In genomic region chr6:41976794-41977484, GRCh38 we compare ENCODE assay signal across 11 cellular contexts. TPM values are rescaled to one million over a fixed set of nuclear protein-coding genes. Genes with fewer than 3 reads are reported as not detected.
DNase-seq lines count a peak whose midpoint lies in the region; ATAC-seq and TF ChIP-seq lines count a peak whose summit lies in the region.
"Had no signal": no experiment of that assay in that cellular context is flagged by ENCODE, and none has a peak within 500 bp of the region (broad histone marks: within the 10 kb centered on the region; RNA-seq: fewer than 3 reads in every experiment).

No MANE protein-coding gene starts in this region.

- no peaks in the 10 kb centered on the region for H3K4me1 ChIP-seq in mucosa of descending colon (ENCODE audit: low read depth)

- no peak overlapping the region for H3K27ac ChIP-seq in coronary artery
- H3K27ac ChIP-seq: VCaP had no signal

- no peaks in the 10 kb centered on the region for H3K9me3 ChIP-seq in mucosa of descending colon

- no peaks in the 10 kb centered on the region for H3K36me3 ChIP-seq in mucosa of descending colon (ENCODE audit: low read depth)

- DNase-seq in Daoy (ENCODE audit: low read depth) (peak; percentile 61), NCI-H226 (peak; percentile 58), astrocyte of the spinal cord (ENCODE audit: low read depth, low spot score) (peak; percentile 63), renal cortical epithelial cell (ENCODE audit: low read depth) (peak; percentile 68), coronary artery (ENCODE audit: low spot score) (no peak), NOMO-1 treated with DMSO at 0.1 percent for 48 hours (lab: John Stamatoyannopoulos, UW; ENCODE audit: unreplicated experiment) (no peak), mucosa of descending colon (no peak), NCI-H510A (lab: John Stamatoyannopoulos, UW) (no peak)
- DNase-seq: effector CD8-positive, alpha-beta T cell; mesendoderm had no signal

- in situ Hi-C loops in astrocyte of the spinal cord (cut with HindIII; ENCODE audit: low sequenced_read_pairs), result no loop called here

- H3K4me3 ChIP-seq in astrocyte of the spinal cord (ENCODE audit: low read depth, low read length) (no peak overlapping the region), coronary artery (no peak overlapping the region), mucosa of descending colon (no peak overlapping the region)

- ATAC-seq in mucosa of descending colon, result no peak

- intact Hi-C loops in mucosa of descending colon (cut with DNase I, micrococcal nuclease), result no loop called here

- no peak for TF ChIP-seq CTCF in astrocyte of the spinal cord (IDR thresholded peaks at IDR 0.05; ENCODE audit: low read depth, low read length)
- TF ChIP-seq CTCF in coronary artery (IDR thresholded peaks at IDR 0.05), result no peak
- TF ChIP-seq CTCF in mucosa of descending colon (IDR thresholded peaks at IDR 0.05), result no peak

RNA-seq across cellular contexts. Expression of gene CCND3, which starts 35.3 kb away (rescaled TPM):
- 43.3 and 51.6 TPM in 2 replicates for total RNA-seq in Daoy (2014; rRNA removed; shearing (Covaris generic))
- total RNA-seq in renal cortical epithelial cell, result 54.9 and 113 TPM in 2 replicates
- 10 to 100 TPM; 51.2 to 69.1 (median 60.0) TPM for total RNA-seq in mucosa of descending colon

RNA-seq across cellular contexts. Expression of gene BYSL, which starts 55.6 kb away (rescaled TPM):
- total RNA-seq in Daoy (2014; rRNA removed; shearing (Covaris generic)), result 35.4 and 42.4 TPM in 2 replicates
- 12.5 and 31.4 TPM in 2 replicates for total RNA-seq in renal cortical epithelial cell
- total RNA-seq in mucosa of descending colon, result 10 to 100 TPM in 2 of 3 donors, 1 to 10 TPM in 1; 7.5 to 10.5 (median 10.2) TPM

RNA-seq across cellular contexts. Expression of gene MED20, which starts 56.0 kb away (rescaled TPM):
- total RNA-seq in Daoy (2014; rRNA removed; shearing (Covaris generic)), result 32.1 and 45.1 TPM in 2 replicates
- total RNA-seq in renal cortical epithelial cell (39.2 and 42.5 TPM in 2 replicates), mucosa of descending colon (10 to 100 TPM; 15.5 to 21.2 (median 18.6) TPM)

Comparison
In these comparisons a context has a peak if more than half of its experiments do, and no peak if none do; other contexts are left out.
1. DNase-seq: peak in Daoy (single experiment), NCI-H226 (single experiment), astrocyte of the spinal cord (single experiment) and renal cortical epithelial cell (single experiment); none in coronary artery (single experiment), NOMO-1 treated with DMSO at 0.1 percent for 48 hours (single experiment), mucosa of descending colon (0 of 3) and NCI-H510A (single experiment).